Comparison of ENCODE assay signal across 1 cellular context in the genomic region with DNA sequence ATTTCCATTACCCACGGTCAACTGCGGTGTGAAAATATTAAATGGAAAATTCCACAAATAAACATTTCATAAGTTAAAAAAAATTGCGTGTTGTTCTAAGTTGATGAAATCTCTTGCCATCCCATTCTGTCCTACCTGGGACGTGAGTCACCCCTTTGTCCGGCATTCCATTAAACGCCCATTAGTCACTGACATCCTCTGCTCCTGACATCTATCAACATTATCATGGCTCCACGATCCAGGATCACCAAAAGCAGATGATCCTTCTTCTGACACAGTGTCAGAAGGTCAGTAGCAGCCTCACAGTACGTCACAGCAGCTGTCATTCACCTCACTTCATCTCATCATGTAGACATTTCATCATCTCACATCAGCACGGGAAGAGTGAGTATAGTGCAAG.
TF ChIP-seq lines count a peak whose summit lies in the region.

No MANE protein-coding gene starts in this region.

TF ChIP-seq in HCT116, 20 proteins besides CTCF, POLR2A, EP300 and RAD21 (continued from another document):
- TF ChIP-seq TCF7L2 (IDR thresholded peaks at IDR 0.05; ENCODE audit: borderline replicate concordance, extremely low read depth, insufficient read depth, insufficient read length) (peak; percentile 67), MAX (IDR thresholded peaks at IDR 0.05) (peak; percentile 65), ELF1 (IDR thresholded peaks at IDR 0.05; ENCODE audit: borderline replicate concordance, low read depth) (no peak), FOSL1 (IDR thresholded peaks at IDR 0.05; ENCODE audit: low read depth) (peak; percentile 93), CBX3 (IDR thresholded peaks at IDR 0.05; ENCODE audit: low read depth) (peak; percentile 84)
